8 cellular contexts compared by ENCODE assay signal in genomic region chr15:65517866-65518207, GRCh38. TPM values are rescaled to one million over a fixed set of nuclear protein-coding genes. Genes with fewer than 3 reads are reported as not detected.
DNase-seq lines count a peak whose midpoint lies in the region; ATAC-seq and TF ChIP-seq lines count a peak whose summit lies in the region.

No MANE protein-coding gene starts in this region.

- H3K27ac Mint-ChIP-seq in activated T-cell treated with anti-CD3 and anti-CD28 coated beads, Interleukin-2, amount 50 U/mL, for 72 hours: peak overlapping the region; percentile 86

- ATAC-seq in activated T-cell treated with anti-CD3 and anti-CD28 coated beads, Interleukin-2, amount 50 U/mL, for 72 hours (replicated peaks in 1 of 2): peak; percentile 6 to 13
- no peak for ATAC-seq in GM21576 (IDR thresholded peaks at IDR 0.05; ENCODE audit: unreplicated experiment)

- H3K4me1 Mint-ChIP-seq in activated T-cell treated with anti-CD3 and anti-CD28 coated beads, Interleukin-2, amount 50 U/mL, for 72 hours (ENCODE audit: low read depth): peaks cover 45% of the 10 kb centered on the region

- no peak for DNase-seq in activated T-cell treated with anti-CD3 and anti-CD28 coated beads, Interleukin-2, amount 50 U/mL, for 72 hours
- DNase-seq in activated T-cell treated with anti-CD3 and anti-CD28 coated beads, Interleukin-2, amount 50 U/mL, for 48 hours: no peak
- DNase-seq in WERI-Rb-1: no peak
- DNase-seq in testis: no peak
- no peak for DNase-seq in hepatic stellate cell (ENCODE audit: low spot score)
- DNase-seq in cerebellar nuclear complex (lab: John Stamatoyannopoulos, UW): no peak

- 27 to 29% methylated on average over 8 of the region's 8 CpGs for WGBS in testis, 2 donors

- TF ChIP-seq CTCF in WERI-Rb-1 (IDR thresholded peaks at IDR 0.05; ENCODE audit: low read depth, low read length): no peak
- TF ChIP-seq CTCF in testis (IDR thresholded peaks at IDR 0.05): no peak

- H3K4me3 ChIP-seq in WERI-Rb-1 (ENCODE audit: low read depth, low read length) (peak overlapping the region; percentile 100), iPS-18a (ENCODE audit: low read length) (peak overlapping the region; percentile 99), testis (peak overlapping the region; percentile 96 to 100)

- H3K36me3 ChIP-seq in WERI-Rb-1 (peaks cover 21% of the 10 kb centered on the region), iPS-18a (ENCODE audit: control insufficient read depth, low read depth, low read length) (peaks cover 15% of the 10 kb centered on the region), testis (ENCODE audit: low read depth, missing control alignments) (no peaks in the 10 kb centered on the region)

- intact Hi-C loops in testis (cut with DNase I; ENCODE audit: low total_unique reads): no loop called here

- H3K4me1 ChIP-seq in iPS-18a (ENCODE audit: control insufficient read depth, low read depth, low read length): peaks cover 6% of the 10 kb centered on the region
- H3K4me1 ChIP-seq in testis: peaks cover 21% of the 10 kb centered on the region

- peak overlapping the region; percentile 88 for H3K9ac ChIP-seq in iPS-18a (ENCODE audit: low read length)

- H3K27ac ChIP-seq in WERI-Rb-1 (peak overlapping the region; percentile 95), iPS-18a (ENCODE audit: low read length) (no peak overlapping the region), testis (peak overlapping the region; percentile 92 to 96)

- H3K27me3 Mint-ChIP-seq in activated T-cell treated with anti-CD3 and anti-CD28 coated beads, Interleukin-2, amount 50 U/mL, for 72 hours (ENCODE audit: low read depth): no peaks in the 10 kb centered on the region

- H3K27me3 ChIP-seq in WERI-Rb-1 (ENCODE audit: insufficient read depth, low read depth, severe bottlenecking) (no peaks in the 10 kb centered on the region), iPS-18a (ENCODE audit: control insufficient read depth, insufficient read depth, low read length) (no peaks in the 10 kb centered on the region), testis (no peaks in the 10 kb centered on the region)

- H3K4me3 Mint-ChIP-seq in activated T-cell treated with anti-CD3 and anti-CD28 coated beads, Interleukin-2, amount 50 U/mL, for 72 hours: peak overlapping the region; percentile 89 to 94

- no peaks in the 10 kb centered on the region for H3K9me3 ChIP-seq in WERI-Rb-1 (ENCODE audit: severe bottlenecking)
- H3K9me3 ChIP-seq in iPS-18a (ENCODE audit: control insufficient read depth, low read depth, low read length): no peaks in the 10 kb centered on the region
- no peaks in the 10 kb centered on the region for H3K9me3 ChIP-seq in testis

- H3K36me3 Mint-ChIP-seq in activated T-cell treated with anti-CD3 and anti-CD28 coated beads, Interleukin-2, amount 50 U/mL, for 72 hours (ENCODE audit: insufficient read depth in 2 of 2): peaks cover 0 to 3% of the 10 kb centered on the region in 2 donors

- TF ChIP-seq POLR2A in testis (IDR thresholded peaks at IDR 0.05): no peak

- no peaks in the 10 kb centered on the region for H3K9me3 Mint-ChIP-seq in activated T-cell treated with anti-CD3 and anti-CD28 coated beads, Interleukin-2, amount 50 U/mL, for 72 hours

RNA-seq across cellular contexts. Expression of gene DPP8, which starts 0.3 kb away (rescaled TPM):
- total RNA-seq in activated T-cell treated with anti-CD3 and anti-CD28 coated beads, Interleukin-2, amount 50 U/mL, for 72 hours: 10 to 100 TPM; 36.1 to 38.6 TPM
- total RNA-seq in testis: 10 to 100 TPM; 51.6 to 68.3 TPM
- 64.4 TPM for polyA plus RNA-seq in testis (ENCODE audit: insufficient read depth, low read depth, low replicate concordance)

RNA-seq across cellular contexts. Expression of gene HACD3, which starts 12.4 kb away (rescaled TPM):
- 10 to 100 TPM; 28.3 to 40.8 TPM for total RNA-seq in activated T-cell treated with anti-CD3 and anti-CD28 coated beads, Interleukin-2, amount 50 U/mL, for 72 hours
- 10 to 100 TPM; 37.5 to 38.6 TPM for total RNA-seq in testis
- polyA plus RNA-seq in testis (ENCODE audit: insufficient read depth, low read depth, low replicate concordance): 70.6 TPM
